In the genomic region with DNA sequence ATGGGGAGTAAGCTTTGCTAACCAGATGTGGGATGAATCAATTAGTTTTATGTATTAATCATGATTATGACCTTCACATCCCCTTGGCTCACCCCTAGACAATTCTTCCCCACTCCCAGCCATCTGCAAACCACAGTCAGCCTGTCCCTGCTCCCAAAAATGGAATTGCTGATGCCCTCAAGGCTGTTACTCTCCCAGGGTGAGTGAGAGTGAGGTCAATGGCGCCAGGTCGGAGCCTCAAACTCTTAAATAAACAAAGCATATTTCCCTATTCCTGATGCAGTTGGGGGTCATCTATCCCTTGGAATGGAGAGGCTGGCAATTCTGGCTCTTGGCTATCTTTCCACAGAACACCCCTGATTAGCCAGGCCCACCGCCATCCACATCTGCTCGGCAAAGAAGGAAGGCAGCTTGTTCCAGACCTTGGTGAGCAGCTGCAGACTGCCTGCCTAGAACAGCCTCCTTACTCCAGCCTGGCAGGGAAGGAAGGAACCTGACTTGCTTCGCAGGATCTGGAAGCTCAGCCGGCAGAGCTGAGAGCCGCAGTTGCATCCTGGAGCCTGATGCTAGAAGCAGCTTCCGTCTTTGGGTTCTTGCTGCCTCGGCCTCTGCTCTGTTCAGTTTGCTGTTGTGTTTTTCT, we compare ENCODE assay signal across 14 cellular contexts. TPM values are rescaled to one million over a fixed set of nuclear protein-coding genes. Genes with fewer than 3 reads are reported as not detected.
DNase-seq lines count a peak whose midpoint lies in the region; ATAC-seq and TF ChIP-seq lines count a peak whose summit lies in the region.
"Had no signal": no experiment of that assay in that cellular context is flagged by ENCODE, and none has a peak within 500 bp of the region (broad histone marks: within the 10 kb centered on the region; RNA-seq: fewer than 3 reads in every experiment).

No MANE protein-coding gene starts in this region.

- H3K27ac Mint-ChIP-seq in CD14-positive monocyte (no peak overlapping the region), progenitor cell of endocrine pancreas (peak overlapping the region; percentile 95)
- H3K27ac Mint-ChIP-seq: IgD-negative memory B cell had no signal

- DNase-seq in CD14-positive monocyte (ENCODE audit: low spot score) (no peak), NCI-H69 (lab: John Stamatoyannopoulos, UW) (peak; percentile 41), hepatocyte (ENCODE audit: low spot score) (peak; percentile 9), progenitor cell of endocrine pancreas (ENCODE audit: low spot score, unreplicated experiment) (no peak), NCI-H82 (lab: John Stamatoyannopoulos, UW) (no peak), cardiac septum (ENCODE audit: low spot score) (no peak)
- DNase-seq: NCI-H1105 treated with DMSO at 0.1 percent for 48 hours, NCI-H1930, NCI-H2171 treated with DMSO at 0.1 percent for 48 hours, NCI-H446 treated with DMSO at 0.1 percent for 48 hours, NCI-H748 treated with DMSO at 0.1 percent for 48 hours had no signal

- H3K4me1 Mint-ChIP-seq in CD14-positive monocyte (peaks cover 11% of the 10 kb centered on the region), progenitor cell of endocrine pancreas (ENCODE audit: low read depth) (peaks cover 86% of the 10 kb centered on the region)

- no peak overlapping the region for H3K27ac ChIP-seq in hepatocyte
- H3K27ac ChIP-seq: BLaER1 treated with 17β-estradiol and CSF1 and Interleukin-3, amounts not matched to agents 10 nM and 100 nM had no signal

- no peak for TF ChIP-seq CTCF in CD14-positive monocyte (IDR thresholded peaks at IDR 0.05)
- no peak for TF ChIP-seq CTCF in hepatocyte (IDR thresholded peaks at IDR 0.05; ENCODE audit: poor library complexity)
- no peak for TF ChIP-seq CTCF in progenitor cell of endocrine pancreas (IDR thresholded peaks at IDR 0.05; ENCODE audit: unreplicated experiment)

- no peak overlapping the region for H3K4me3 ChIP-seq in hepatocyte
- H3K4me3 ChIP-seq: BLaER1 treated with 17β-estradiol and CSF1 and Interleukin-3, amounts not matched to agents 10 nM and 100 nM had no signal

- H3K36me3 Mint-ChIP-seq in CD14-positive monocyte, result peaks cover 4 to 5% of the 10 kb centered on the region in 2 donors
- peaks cover 11% of the 10 kb centered on the region for H3K36me3 Mint-ChIP-seq in progenitor cell of endocrine pancreas (ENCODE audit: insufficient read depth)
- H3K36me3 Mint-ChIP-seq: IgD-negative memory B cell had no signal

- ATAC-seq in SK-N-SH treated with all-trans-retinoic acid at 6 μM for 48 hours, result no peak

- no peak overlapping the region for H2AFZ ChIP-seq in hepatocyte

- H3K27me3 ChIP-seq in hepatocyte, result no peaks in the 10 kb centered on the region

- H4K20me1 ChIP-seq in hepatocyte (ENCODE audit: insufficient read depth, poor library complexity, severe bottlenecking), result no peaks in the 10 kb centered on the region

- H3K9me3 Mint-ChIP-seq in CD14-positive monocyte (peaks cover 0 to 13% (median 4%) of the 10 kb centered on the region in 7 donors), progenitor cell of endocrine pancreas (ENCODE audit: low read depth) (no peaks in the 10 kb centered on the region)
- H3K9me3 Mint-ChIP-seq: IgD-negative memory B cell had no signal

- H3K79me2 ChIP-seq in hepatocyte, result peaks cover 22% of the 10 kb centered on the region

- intact Hi-C loops in CD14-positive monocyte (cut with micrococcal nuclease), result no loop called here
- intact Hi-C loops in cardiac septum (cut with DNase I), result no loop called here

- H3K27me3 Mint-ChIP-seq in CD14-positive monocyte (ENCODE audit: low read depth in 3 of 3) (peaks cover 84 to 98% (median 88%) of the 10 kb centered on the region in 3 donors), progenitor cell of endocrine pancreas (no peaks in the 10 kb centered on the region)

- H3K4me3 Mint-ChIP-seq in CD14-positive monocyte (peak overlapping the region; percentile 31 to 41), progenitor cell of endocrine pancreas (ENCODE audit: low read depth) (peak overlapping the region; percentile 58)
- H3K4me3 Mint-ChIP-seq: IgD-negative memory B cell had no signal

- H3K36me3 ChIP-seq in hepatocyte (replicated peaks; ENCODE audit: insufficient read depth, low read depth), result no peaks in the 10 kb centered on the region
- H3K36me3 ChIP-seq: BLaER1 treated with 17β-estradiol and CSF1 and Interleukin-3, amounts not matched to agents 10 nM and 100 nM had no signal

- 65% methylated on average over 9 of the region's 9 CpGs for WGBS in hepatocyte (ENCODE audit: low lambda C conversion rate, missing lambda C conversion rate)

- H3K9me2 ChIP-seq in hepatocyte (replicated peaks; ENCODE audit: insufficient read depth), result no peaks in the 10 kb centered on the region

- peaks cover 45% of the 10 kb centered on the region for H3K4me1 ChIP-seq in hepatocyte (ENCODE audit: insufficient read depth)

- no peak overlapping the region for H3K4me2 ChIP-seq in hepatocyte
- H3K4me2 ChIP-seq: BLaER1 treated with 17β-estradiol and CSF1 and Interleukin-3, amounts not matched to agents 10 nM and 100 nM had no signal

- no peaks in the 10 kb centered on the region for H3K9me3 ChIP-seq in hepatocyte (ENCODE audit: low read depth)
- H3K9me3 ChIP-seq: BLaER1 treated with 17β-estradiol and CSF1 and Interleukin-3, amounts not matched to agents 10 nM and 100 nM had no signal

TF ChIP-seq in SK-N-SH treated with all-trans-retinoic acid at 6 μM for 48 hours, 23 proteins besides CTCF, POLR2A, EP300 and RAD21:
- no peak for TF ChIP-seq PATZ1 (CRISPR knock-in tag; IDR thresholded peaks at IDR 0.05; ENCODE audit: borderline replicate concordance)
- TF ChIP-seq ARNTL (CRISPR knock-in tag; IDR thresholded peaks at IDR 0.05; ENCODE audit: borderline replicate concordance, low read depth), result no peak

RNA-seq across cellular contexts. Expression of gene SMUG1, which starts 57.0 kb away (rescaled TPM):
- 10 to 100 TPM; 46.8 to 50.8 TPM for polyA plus RNA-seq in CD14-positive monocyte
- total RNA-seq in hepatocyte, result 54.3 and 59.1 TPM in 2 replicates
- polyA plus RNA-seq in hepatocyte, result 70.3 and 77.9 TPM in 2 replicates
- 53.1 and 57.6 TPM in 2 replicates for total RNA-seq in progenitor cell of endocrine pancreas
- total RNA-seq in cardiac septum, result 15.3 TPM

Comparison
In these comparisons a context has a peak if more than half of its experiments do, and no peak if none do; other contexts are left out.
1. DNase-seq: peak in NCI-H69 (single experiment) and hepatocyte (single experiment); none in CD14-positive monocyte (single experiment), progenitor cell of endocrine pancreas (single experiment), NCI-H82 (single experiment) and cardiac septum (single experiment).